15 cellular contexts compared by ENCODE assay signal in genomic region chr3:114804099-114804498, GRCh38.
A peak's percentile ranks its signal among the peaks of the same experiment; 100 is the strongest.
DNase-seq lines count a peak whose midpoint lies in the region; ATAC-seq and TF ChIP-seq lines count a peak whose summit lies in the region.
"Had no signal": no experiment of that assay in that cellular context is flagged by ENCODE, and none has a peak within 500 bp of the region (broad histone marks: within the 10 kb centered on the region; RNA-seq: fewer than 3 reads in every experiment).

No MANE protein-coding gene starts in this region.

- peaks cover 4% of the 10 kb centered on the region for H3K4me1 Mint-ChIP-seq in endodermal cell
- peaks cover 49% of the 10 kb centered on the region for H3K4me1 Mint-ChIP-seq in neural progenitor cell

- H3K27ac Mint-ChIP-seq in endodermal cell (no peak overlapping the region), neural progenitor cell (peak overlapping the region; percentile 83)
- H3K27ac Mint-ChIP-seq: HFFc6 had no signal

- no peak overlapping the region for H2AFZ ChIP-seq in neural progenitor cell (replicated peaks)

- H3K9me3 ChIP-seq in endodermal cell (ENCODE audit: control insufficient read depth, low read length) (no peaks in the 10 kb centered on the region), neural progenitor cell (ENCODE audit: low read depth) (no peaks in the 10 kb centered on the region)
- H3K9me3 ChIP-seq: BLaER1 treated with 17β-estradiol and CSF1 and Interleukin-3, amounts not matched to agents 10 nM and 100 nM had no signal

- TF ChIP-seq CTCF in GM12865 (IDR thresholded peaks at IDR 0.05; ENCODE audit: insufficient read depth, low read depth, low read length, missing control alignments) (no peak), endodermal cell (conservative IDR thresholded peaks at IDR 0.05) (no peak), neural progenitor cell (IDR thresholded peaks at IDR 0.05) (no peak)

- no peaks in the 10 kb centered on the region for H3K36me3 Mint-ChIP-seq in endodermal cell (ENCODE audit: low read depth)
- peaks cover 5% of the 10 kb centered on the region for H3K36me3 Mint-ChIP-seq in neural progenitor cell

- ATAC-seq in HG02610 (IDR thresholded peaks at IDR 0.05; ENCODE audit: unreplicated experiment) (peak; percentile 58), HG02970 (IDR thresholded peaks at IDR 0.05; ENCODE audit: low FRiP score, unreplicated experiment) (no peak)
- ATAC-seq: K562 had no signal

- H3K36me3 ChIP-seq in endodermal cell (ENCODE audit: control insufficient read depth, insufficient read depth, low read length): no peaks in the 10 kb centered on the region
- H3K36me3 ChIP-seq in neural progenitor cell: no peaks in the 10 kb centered on the region
- H3K36me3 ChIP-seq: BLaER1 treated with 17β-estradiol and CSF1 and Interleukin-3, amounts not matched to agents 10 nM and 100 nM had no signal

- H4K20me1 ChIP-seq in neural progenitor cell (ENCODE audit: low read depth): no peaks in the 10 kb centered on the region
- H4K20me1 ChIP-seq: BLaER1 treated with 17β-estradiol and CSF1 and Interleukin-3, amounts not matched to agents 10 nM and 100 nM had no signal

- H3K27me3 ChIP-seq in endodermal cell (ENCODE audit: control insufficient read depth, insufficient read depth, low read length, poor library complexity, severe bottlenecking) (no peaks in the 10 kb centered on the region), neural progenitor cell (no peaks in the 10 kb centered on the region)
- H3K27me3 ChIP-seq: BLaER1 treated with 17β-estradiol and CSF1 and Interleukin-3, amounts not matched to agents 10 nM and 100 nM had no signal

- 62% methylated on average over 1 of the region's 1 CpG; no CpG with 5 or more reads in 1 of the 2 experiments for WGBS in endodermal cell (ENCODE audit: insufficient coverage in 1 of 2, insufficient read length in 1 of 2), 2 experiments

- peak overlapping the region; percentile 59 for H3K4me2 ChIP-seq in neural progenitor cell
- H3K4me2 ChIP-seq: BLaER1 treated with 17β-estradiol and CSF1 and Interleukin-3, amounts not matched to agents 10 nM and 100 nM had no signal

- H3K4me3 ChIP-seq in GM12865 (ENCODE audit: low read depth, low read length): no peak overlapping the region
- H3K4me3 ChIP-seq in endodermal cell (ENCODE audit: low read length): no peak overlapping the region
- H3K4me3 ChIP-seq in neural progenitor cell: no peak overlapping the region
- H3K4me3 ChIP-seq: BLaER1 treated with 17β-estradiol and CSF1 and Interleukin-3, amounts not matched to agents 10 nM and 100 nM; K562 had no signal

- no peaks in the 10 kb centered on the region for H3K79me2 ChIP-seq in neural progenitor cell (ENCODE audit: low read depth)

- no peak overlapping the region for H3K9ac ChIP-seq in endodermal cell (ENCODE audit: extremely low read depth, low read length, poor library complexity, severe bottlenecking)
- no peak overlapping the region for H3K9ac ChIP-seq in neural progenitor cell
- H3K9ac ChIP-seq: BLaER1 treated with 17β-estradiol and CSF1 and Interleukin-3, amounts not matched to agents 10 nM and 100 nM had no signal

- H3K4me3 Mint-ChIP-seq in endodermal cell (no peak overlapping the region), neural progenitor cell (peak overlapping the region; percentile 28)
- H3K4me3 Mint-ChIP-seq: HFFc6 had no signal

- H3K27ac ChIP-seq in endodermal cell (ENCODE audit: low read depth, low read length): peak overlapping the region; percentile 4
- H3K27ac ChIP-seq in neural progenitor cell: no peak overlapping the region
- H3K27ac ChIP-seq: BLaER1 treated with 17β-estradiol and CSF1 and Interleukin-3, amounts not matched to agents 10 nM and 100 nM had no signal

- H3K9me3 Mint-ChIP-seq in endodermal cell: no peaks in the 10 kb centered on the region
- peaks cover 3% of the 10 kb centered on the region for H3K9me3 Mint-ChIP-seq in neural progenitor cell
- H3K9me3 Mint-ChIP-seq: HFFc6 had no signal

- DNase-seq in GM12865 (ENCODE audit: low read depth) (peak; percentile 5), endodermal cell (no peak), neural progenitor cell (ENCODE audit: low spot score) (peak; percentile 73), DMS53 treated with DMSO at 0.1 percent for 48 hours (lab: John Stamatoyannopoulos, UW; ENCODE audit: unreplicated experiment) (no peak), NCI-H2081 (lab: John Stamatoyannopoulos, UW) (no peak)
- DNase-seq in activated CD4-positive, alpha-beta T cell treated with anti-CD3 and anti-CD28 coated beads for 4 hours: no peak
- DNase-seq: HFFc6, NCI-H146, NCI-H2171, NCI-H446 treated with DMSO at 0.1 percent for 48 hours, NCI-H748 treated with DMSO at 0.1 percent for 48 hours had no signal

- H3K27me3 Mint-ChIP-seq in endodermal cell (ENCODE audit: insufficient read depth): no peaks in the 10 kb centered on the region
- no peaks in the 10 kb centered on the region for H3K27me3 Mint-ChIP-seq in neural progenitor cell (ENCODE audit: insufficient read depth, low read depth)

- no peaks in the 10 kb centered on the region for H3K4me1 ChIP-seq in endodermal cell (ENCODE audit: control insufficient read depth, insufficient read depth, low read length)
- peaks cover 50% of the 10 kb centered on the region for H3K4me1 ChIP-seq in neural progenitor cell

- no peaks in the 10 kb centered on the region for H3F3A ChIP-seq in neural progenitor cell (ENCODE audit: low read depth)

Comparison
In these comparisons a context has a peak if more than half of its experiments do, and no peak if none do; other contexts are left out.
1. DNase-seq: peak in GM12865 (single experiment) and neural progenitor cell (single experiment); none in endodermal cell (single experiment), activated CD4-positive, alpha-beta T cell treated with anti-CD3 and anti-CD28 coated beads for 4 hours (0 of 2), DMS53 treated with DMSO at 0.1 percent for 48 hours (single experiment) and NCI-H2081 (0 of 2).